ENCODE assay signal across 8 cellular contexts in genomic region chr17:82297280-82297803, GRCh38. TPM values are rescaled to one million over a fixed set of nuclear protein-coding genes. Genes with fewer than 3 reads are reported as not detected.
DNase-seq lines count a peak whose midpoint lies in the region; ATAC-seq, FAIRE-seq and TF ChIP-seq lines count a peak whose summit lies in the region.

No MANE protein-coding gene starts in this region.

- ATAC-seq in Right ventricle myocardium superior (ENCODE audit: poor library complexity): no peak
- ATAC-seq in HG03521 (IDR thresholded peaks at IDR 0.05; ENCODE audit: unreplicated experiment): no peak
- ATAC-seq in HG02981 (IDR thresholded peaks at IDR 0.05; ENCODE audit: unreplicated experiment): no peak

- TF ChIP-seq CTCF in C4-2B (conservative IDR thresholded peaks at IDR 0.05): no peak

- intact Hi-C loops in Right ventricle myocardium superior (cut with DNase I): loop anchor here (10.0 kb wide), 1 partner anchor 63 kb away; no protein-coding TSS in a partner anchor

- H3K27ac ChIP-seq in C4-2B: peak overlapping the region; percentile 89
- H3K27ac ChIP-seq in small intestine (ENCODE audit: low read depth in 1 of 2, low read length in 1 of 2): peak overlapping the region; percentile 90 to 99

- peak; percentile 95 for DNase-seq in H4 (ENCODE audit: low spot score)
- DNase-seq in SHP77 (lab: John Stamatoyannopoulos, UW): peak; percentile 49 to 73
- peak in 3 of 4 experiments; percentile 53 to 56 (median 54) for DNase-seq in activated naive CD4-positive, alpha-beta T cell (lab: John Stamatoyannopoulos, UW)
- peak; percentile 87 for DNase-seq in Right ventricle myocardium superior
- DNase-seq in small intestine: peak; percentile 85

- FAIRE-seq in small intestine (lab: Jason Lieb, UNC): no peak

- H3K4me1 ChIP-seq in small intestine (ENCODE audit: control insufficient read depth in 2 of 2, insufficient read depth in 1 of 2, low read depth in 1 of 2, low read length in 1 of 2): peaks cover 10 to 13% of the 10 kb centered on the region in 2 donors

- no peaks in the 10 kb centered on the region for H3K36me3 ChIP-seq in small intestine (ENCODE audit: control insufficient read depth in 2 of 2, insufficient read depth in 2 of 2, low read length in 2 of 2)

- H3K9me3 ChIP-seq in small intestine (ENCODE audit: control insufficient read depth, low read depth): no peaks in the 10 kb centered on the region

- no peaks in the 10 kb centered on the region for H3K27me3 ChIP-seq in small intestine (ENCODE audit: control insufficient read depth in 2 of 2, insufficient read depth in 2 of 2, low read length in 2 of 2)

- peak overlapping the region; percentile 47 to 50 for H3K4me3 ChIP-seq in small intestine (ENCODE audit: low read depth in 1 of 2, low read length in 2 of 2)

- 16 to 43% (median 16%) methylated on average over 19 of the region's 19 CpGs for WGBS in small intestine, 3 donors

RNA-seq across cellular contexts. Expression of gene CD7, which starts 20.1 kb away (rescaled TPM):
- 0.06 and 1.5 TPM in 2 replicates for total RNA-seq in H4 (2014; rRNA removed; shearing (Covaris generic))
- total RNA-seq in Right ventricle myocardium superior: 0.75 TPM
- polyA plus RNA-seq in small intestine: 10 to 100 TPM in 1 of 3 donors, 1 to 10 TPM in 2; 3.4 to 10.8 (median 6.5) TPM

RNA-seq across cellular contexts. Expression of gene CSNK1D, which starts 23.8 kb away (rescaled TPM):
- total RNA-seq in H4 (2014; rRNA removed; shearing (Covaris generic)): 30.3 and 33.9 TPM in 2 replicates
- 54.4 TPM for total RNA-seq in Right ventricle myocardium superior
- polyA plus RNA-seq in small intestine: 100 to 1,000 TPM; 111 to 148 (median 146) TPM

RNA-seq across cellular contexts. Expression of gene SECTM1, which starts 36.2 kb away (rescaled TPM):
- total RNA-seq in H4 (2014; rRNA removed; shearing (Covaris generic)): 30.1 and 30.7 TPM in 2 replicates
- 4.3 TPM for total RNA-seq in Right ventricle myocardium superior
- 10 to 100 TPM; 14.0 to 81.9 (median 38.2) TPM for polyA plus RNA-seq in small intestine
